ENCODE assay signal across 7 cellular contexts in the genomic region with DNA sequence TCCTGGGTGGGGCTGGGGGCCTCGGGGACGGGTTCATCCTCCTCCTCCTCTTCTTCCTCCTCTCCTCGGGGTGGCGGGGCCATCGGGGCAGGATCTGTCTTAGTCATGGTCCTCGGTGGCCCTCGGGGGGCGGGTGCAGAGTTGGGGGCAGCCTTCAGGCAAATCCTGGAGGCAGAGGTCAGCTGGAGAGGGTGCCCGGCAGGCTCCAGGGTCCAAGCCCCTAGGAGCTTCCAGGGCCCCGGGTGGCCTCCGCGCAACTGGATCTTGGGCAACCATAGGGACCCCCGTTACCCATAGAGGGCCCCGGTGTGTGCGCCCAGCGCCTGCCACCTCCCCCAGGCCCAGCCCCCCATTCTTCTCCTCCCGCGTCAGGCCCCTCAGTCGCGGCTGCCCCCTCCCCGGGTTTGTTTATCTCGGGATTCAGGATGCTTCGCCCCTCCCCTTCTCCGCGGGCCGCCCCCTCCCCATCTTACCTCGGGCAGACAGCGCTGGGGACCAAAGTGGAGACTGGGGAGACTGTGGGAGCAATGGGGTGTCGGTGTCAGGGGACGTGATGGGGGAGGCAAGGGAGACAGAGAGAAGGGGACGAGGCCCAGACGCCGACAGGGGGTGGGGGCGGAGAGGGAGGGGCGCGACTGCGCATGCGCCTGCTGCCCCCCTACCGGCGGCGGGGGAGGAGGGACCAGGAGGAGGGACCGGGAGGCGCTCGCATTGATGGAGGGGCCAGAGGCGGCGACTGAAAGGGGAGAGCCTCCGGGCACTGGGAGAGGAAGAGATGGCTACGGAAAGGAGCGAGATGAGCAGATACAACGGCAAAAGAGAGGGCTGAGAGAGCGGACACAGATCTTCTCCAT. TPM values are rescaled to one million over a fixed set of nuclear protein-coding genes. Genes with fewer than 3 reads are reported as not detected.
A peak's percentile ranks its signal among the peaks of the same experiment; 100 is the strongest.
DNase-seq lines count a peak whose midpoint lies in the region; ATAC-seq and TF ChIP-seq lines count a peak whose summit lies in the region.

Gene CLIP3, minus strand, starts transcription at position 623 of the 854 bp plus-strand sequence. Its CDS starts 516 bp downstream, at position 107.

- POLR2A ChIA-PET in HEK293T (lab: Yijun Ruan, JAX): no interaction called here

- H3K27ac ChIP-seq in Peyer's patch: peak within 1 kb of the TSS in 3 of 4 donors; percentile 44 to 56 (median 50)

- H3K27me3 Mint-ChIP-seq in brain: peaks cover 6% of the 10 kb centered on the region

- peak within 1 kb of the TSS; percentile 86 to 96 (median 92) for H3K4me3 Mint-ChIP-seq in brain

- peaks cover 0 to 4% (median 0%) of the 10 kb centered on the region in 3 donors for H3K36me3 ChIP-seq in Peyer's patch

- peak within 1 kb of the TSS; percentile 85 to 100 (median 96) for H3K27ac Mint-ChIP-seq in brain

- no peak for ATAC-seq in GM21367 (IDR thresholded peaks at IDR 0.05; ENCODE audit: unreplicated experiment)

- TF ChIP-seq CTCF in Peyer's patch (IDR thresholded peaks at IDR 0.05): no peak
- TF ChIP-seq CTCF in brain (conservative IDR thresholded peaks at IDR 0.05): peak in 1 of 2 experiments; percentile 34

- H3K9me3 ChIP-seq in Peyer's patch: no peaks in the 10 kb centered on the region

- H3K36me3 Mint-ChIP-seq in brain: peaks cover 34% of the 10 kb centered on the region

- CTCF ChIA-PET in HEK293T (lab: Yijun Ruan, JAX): no interaction called here

- H3K4me1 Mint-ChIP-seq in brain: peaks cover 44% of the 10 kb centered on the region

- TF ChIP-seq POLR2A in Peyer's patch (IDR thresholded peaks at IDR 0.05): no peak

- peak; percentile 55 for DNase-seq in GM19240 (ENCODE audit: insufficient read length, low spot score)
- DNase-seq in Peyer's patch: peak in 1 of 3 donors; percentile 57
- DNase-seq in retina: peak; percentile 79
- no peak for DNase-seq in HEK293T (ENCODE audit: extremely low spot score)

- H3K27me3 ChIP-seq in Peyer's patch: no peaks in the 10 kb centered on the region

- H3K4me3 ChIP-seq in Peyer's patch (peak within 1 kb of the TSS; percentile 13 to 59 (median 39)), iPS-11a (ENCODE audit: low read depth, low read length) (peak within 1 kb of the TSS; percentile 22)

- peaks cover 0 to 4% (median 0%) of the 10 kb centered on the region in 5 experiments for H3K9me3 Mint-ChIP-seq in brain

- peaks cover 0 to 9% (median 2%) of the 10 kb centered on the region in 4 donors for H3K4me1 ChIP-seq in Peyer's patch

TF ChIP-seq in HEK293T, 16 proteins besides CTCF, POLR2A, EP300 and RAD21:
- no peak for TF ChIP-seq BHLHE40 (IDR thresholded peaks at IDR 0.05; ENCODE audit: borderline replicate concordance)
- TF ChIP-seq FOXK2 (IDR thresholded peaks at IDR 0.05): no peak
- TF ChIP-seq ZNF384 (IDR thresholded peaks at IDR 0.05): no peak
- no peak for TF ChIP-seq ELF4 (IDR thresholded peaks at IDR 0.05)
- TF ChIP-seq ARNT (IDR thresholded peaks at IDR 0.05): no peak
- TF ChIP-seq SP1 (IDR thresholded peaks at IDR 0.05): no peak
- TF ChIP-seq HDGF (IDR thresholded peaks at IDR 0.05; ENCODE audit: borderline replicate concordance): no peak
- TF ChIP-seq NFRKB (IDR thresholded peaks at IDR 0.05): no peak
- no peak for TF ChIP-seq FOXM1 (IDR thresholded peaks at IDR 0.05; ENCODE audit: borderline replicate concordance)
- no peak for TF ChIP-seq FOXA1 (IDR thresholded peaks at IDR 0.05)
- no peak for TF ChIP-seq SUZ12 (IDR thresholded peaks at IDR 0.05)
- TF ChIP-seq CTBP1 (IDR thresholded peaks at IDR 0.05; ENCODE audit: borderline replicate concordance): no peak
- TF ChIP-seq L3MBTL2 (conservative IDR thresholded peaks at IDR 0.05): no peak
- no peak for TF ChIP-seq LEF1 (IDR thresholded peaks at IDR 0.05; ENCODE audit: borderline replicate concordance)
- TF ChIP-seq PKNOX1 (IDR thresholded peaks at IDR 0.05): no peak
- TF ChIP-seq TARDBP (IDR thresholded peaks at IDR 0.05): no peak

RNA-seq across cellular contexts. Expression of gene CLIP3, which starts in this region (rescaled TPM):
- total RNA-seq in Peyer's patch: 1 to 10 TPM; 1.8 to 9.8 (median 5.2) TPM
- polyA plus RNA-seq in brain (ENCODE audit: insufficient read depth, low read depth, low replicate concordance): 319 TPM
